14 cellular contexts compared by ENCODE assay signal in the genomic region with DNA sequence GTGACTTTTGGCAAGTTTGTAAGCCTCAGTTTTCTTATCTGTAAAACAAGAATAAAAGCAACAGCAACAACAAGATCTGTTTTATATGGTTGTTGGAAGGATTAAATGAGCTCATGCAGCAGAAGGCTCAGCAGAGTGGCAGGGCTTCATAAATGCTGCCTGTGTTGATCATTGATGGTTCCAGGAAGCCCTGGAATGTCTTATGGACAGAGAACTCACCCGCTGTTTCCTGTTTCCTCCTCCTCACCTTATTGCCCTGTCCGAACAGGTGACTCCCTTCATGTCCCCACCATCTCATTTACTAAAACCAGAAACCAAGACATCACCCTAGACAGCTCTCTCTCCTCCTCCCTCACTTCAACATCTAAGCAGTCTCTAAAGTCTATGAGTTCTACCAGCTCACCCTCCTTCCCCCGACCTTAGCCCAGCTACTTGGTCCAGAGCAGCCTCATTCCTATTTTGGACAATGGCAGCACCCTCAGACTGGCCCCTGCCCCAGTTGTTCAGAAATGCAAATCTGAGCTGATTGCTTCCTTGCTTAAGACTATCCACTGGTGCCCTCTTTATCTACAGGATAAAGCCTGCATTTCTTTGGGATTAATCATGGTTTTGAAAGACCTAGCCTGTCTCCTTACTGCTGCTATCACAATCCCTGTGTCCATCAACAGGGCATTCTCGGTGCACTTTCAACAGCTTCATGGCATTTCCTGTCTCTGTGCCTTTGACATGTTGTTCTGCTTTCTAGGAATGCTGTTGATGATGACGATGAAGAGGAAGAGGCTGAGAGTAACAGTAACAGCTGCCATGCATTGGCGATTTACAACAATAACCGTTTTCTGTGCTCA. TPM values are rescaled to one million over a fixed set of nuclear protein-coding genes. Genes with fewer than 3 reads are reported as not detected.
DNase-seq lines count a peak whose midpoint lies in the region; TF ChIP-seq lines count a peak whose summit lies in the region.
"Had no signal": no experiment of that assay in that cellular context is flagged by ENCODE, and none has a peak within 500 bp of the region (broad histone marks: within the 10 kb centered on the region; RNA-seq: fewer than 3 reads in every experiment).

No MANE protein-coding gene starts in this region.

- TF ChIP-seq POLR2A in stomach (IDR thresholded peaks at IDR 0.05) = no peak

- H3K4me1 ChIP-seq in stomach = peaks cover 0 to 6% (median 3%) of the 10 kb centered on the region in 4 donors

- no peaks in the 10 kb centered on the region for H3K9me3 ChIP-seq in stomach

- in situ Hi-C loops in KBM-7 (cut with MboI; ENCODE audit: low pct_unique_long_range_greater_than_20kb, low sequenced_read_pairs) = no loop called here

- H3K27ac ChIP-seq in stomach = no peak overlapping the region

- H3K4me3 ChIP-seq in choroid plexus epithelial cell (ENCODE audit: low read depth, low read length) (no peak overlapping the region), stomach (no peak overlapping the region)
- H3K4me3 ChIP-seq: GM12878 had no signal

- intact Hi-C loops in stomach (cut with DNase I; ENCODE audit: low total_unique reads) = no loop called here

- no peaks in the 10 kb centered on the region for H3K27me3 ChIP-seq in stomach

- 79 to 85% (median 85%) methylated on average over 7 of the region's 7 CpGs for whole genome bisulfite sequencing in stomach, 5 donors

- no peaks in the 10 kb centered on the region for H3K36me3 ChIP-seq in stomach

- TF ChIP-seq EP300 in stomach (IDR thresholded peaks at IDR 0.05) = no peak

- no peak for TF ChIP-seq CTCF in choroid plexus epithelial cell (conservative IDR thresholded peaks at IDR 0.05; ENCODE audit: low read depth, low read length)
- TF ChIP-seq CTCF in stomach (IDR thresholded peaks at IDR 0.05) = no peak

- DNase-seq in COLO829 (ENCODE audit: low spot score) (peak; percentile 70), KBM-7 (peak; percentile 42), choroid plexus epithelial cell (ENCODE audit: low read depth) (peak; percentile 68), lung microvascular endothelial cell (ENCODE audit: low read depth in 2 of 2) (peak; percentile 56 to 84), RPMI8226 (no peak), stomach (no peak)
- DNase-seq in activated effector memory CD4-positive, alpha-beta T cell treated with anti-CD3 and anti-CD28 coated beads, Interleukin-2, amount 50 U/mL, for 16 hours = no peak
- DNase-seq in stimulated activated CD4-positive, alpha-beta T cell treated with anti-CD3 and anti-CD28 coated beads, Interleukin-2, amount 100 ng/mL, for 24 hours = no peak
- DNase-seq: activated CD4-positive, alpha-beta memory T cell treated with anti-CD3 and anti-CD28 coated beads for 36 hours; activated naive CD8-positive, alpha-beta T cell treated with anti-CD3 and anti-CD28 coated beads, Interleukin-2, amount 50 U/mL, for 24 hours; CD4-positive, alpha-beta T cell; left ventricle myocardium superior had no signal

RNA-seq across cellular contexts. Expression of a gene that starts 21.4 kb away (rescaled TPM):
- not detected in 2 replicates for total RNA-seq in lung microvascular endothelial cell
- total RNA-seq in stomach = not detected
- polyA plus RNA-seq in stomach = not detected
- total RNA-seq: activated CD4-positive, alpha-beta memory T cell treated with anti-CD3 and anti-CD28 coated beads for 36 hours; CD4-positive, alpha-beta T cell; GM12878; left ventricle myocardium superior; ureter had no signal
- polyA plus RNA-seq: GM12878 had no signal

Comparison
In these comparisons a context has a peak if more than half of its experiments do, and no peak if none do; other contexts are left out.
1. DNase-seq: peak in COLO829 (single experiment), KBM-7 (single experiment), choroid plexus epithelial cell (single experiment) and lung microvascular endothelial cell (2 of 2); none in RPMI8226 (single experiment), activated effector memory CD4-positive, alpha-beta T cell treated with anti-CD3 and anti-CD28 coated beads, Interleukin-2, amount 50 U/mL, for 16 hours (single experiment), stimulated activated CD4-positive, alpha-beta T cell treated with anti-CD3 and anti-CD28 coated beads, Interleukin-2, amount 100 ng/mL, for 24 hours (0 of 2) and stomach (single experiment).